ENCODE assay signal across 22 cellular contexts in the genomic region with DNA sequence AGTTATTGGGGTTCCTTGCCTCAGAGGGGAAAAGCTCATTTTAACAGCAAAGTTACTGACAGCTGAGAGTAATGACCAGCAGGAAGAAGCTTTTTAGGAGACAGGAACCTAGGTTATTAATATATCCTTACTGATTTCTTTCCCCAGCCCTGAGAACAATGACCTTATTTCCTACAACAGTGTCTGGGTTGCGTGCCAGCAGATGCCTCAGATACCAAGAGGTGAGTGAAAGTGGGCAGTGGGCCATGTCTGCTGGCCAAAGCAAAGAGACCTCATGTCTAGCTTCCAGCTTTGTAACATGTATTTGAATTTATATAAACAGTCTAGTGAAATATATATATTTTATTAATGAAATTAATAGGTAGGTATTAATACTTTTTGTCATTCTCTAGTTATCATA. TPM values are rescaled to one million over a fixed set of nuclear protein-coding genes. Genes with fewer than 3 reads are reported as not detected.
DNase-seq lines count a peak whose midpoint lies in the region; ATAC-seq and TF ChIP-seq lines count a peak whose summit lies in the region.
"Had no signal": no experiment of that assay in that cellular context is flagged by ENCODE, and none has a peak within 500 bp of the region (broad histone marks: within the 10 kb centered on the region; RNA-seq: fewer than 3 reads in every experiment).

No MANE protein-coding gene starts in this region.

- no peaks in the 10 kb centered on the region for H3K9me3 ChIP-seq in right cardiac atrium (ENCODE audit: control insufficient read depth, low read length)
- H3K9me3 ChIP-seq in skeletal muscle tissue (ENCODE audit: control insufficient read depth in 3 of 3, low read length in 3 of 3) = no peaks in the 10 kb centered on the region
- H3K9me3 ChIP-seq: transverse colon had no signal

- no peak overlapping the region for H3K4me3 ChIP-seq in right cardiac atrium (ENCODE audit: low read length)
- H3K4me3 ChIP-seq in skeletal muscle tissue (ENCODE audit: low read length in 3 of 3) = no peak overlapping the region
- H3K4me3 ChIP-seq: dorsolateral prefrontal cortex, transverse colon had no signal

- H3K27ac ChIP-seq in right cardiac atrium (ENCODE audit: low read length) (peak overlapping the region; percentile 80), skeletal muscle tissue (ENCODE audit: low read depth, low read length) (peak overlapping the region; percentile 54), RWPE1 (no peak overlapping the region)
- H3K27ac ChIP-seq: dorsolateral prefrontal cortex, transverse colon had no signal

- H3K4me1 ChIP-seq in right cardiac atrium (ENCODE audit: control insufficient read depth, insufficient read depth, low read length) = peaks cover 3% of the 10 kb centered on the region
- peaks cover 21 to 24% (median 23%) of the 10 kb centered on the region in 3 donors for H3K4me1 ChIP-seq in skeletal muscle tissue (ENCODE audit: control insufficient read depth in 3 of 3, insufficient read depth in 3 of 3, low read length in 3 of 3)

- no peak for TF ChIP-seq CTCF in RWPE1 (conservative IDR thresholded peaks at IDR 0.05; ENCODE audit: low read depth)

- no peak for ATAC-seq in SK-N-SH treated with all-trans-retinoic acid at 6 μM for 48 hours
- no peak for ATAC-seq in right cardiac atrium
- ATAC-seq in GM21825 (IDR thresholded peaks at IDR 0.05; ENCODE audit: unreplicated experiment) = no peak
- ATAC-seq: left colon, natural killer cell, sciatic nerve had no signal

- intact Hi-C loops in right cardiac atrium (cut with DNase I) = no loop called here

- 58% methylated on average over 1 of the region's 1 CpG for WGBS in right cardiac atrium

- POLR2A ChIA-PET in RWPE1 (lab: Yijun Ruan, JAX; ENCODE audit: low non-redundant PET) = no interaction called here

- H3K27me3 ChIP-seq in right cardiac atrium (ENCODE audit: control insufficient read depth, insufficient read depth) = no peaks in the 10 kb centered on the region
- no peaks in the 10 kb centered on the region for H3K27me3 ChIP-seq in skeletal muscle tissue (ENCODE audit: control insufficient read depth in 3 of 3, insufficient read depth in 3 of 3, low read length in 3 of 3)
- H3K27me3 ChIP-seq: dorsolateral prefrontal cortex, transverse colon had no signal

- H3K9ac ChIP-seq in skeletal muscle tissue (ENCODE audit: low read depth in 1 of 3, low read length in 3 of 3) = peak overlapping the region in 2 of 3 donors; percentile 10 to 28

- DNase-seq in dermis blood vessel endothelial cell (peak; percentile 94), right cardiac atrium (peak; percentile 63 to 84 (median 81)), RWPE1 (ENCODE audit: low spot score) (no peak), NCI-H2227 (lab: John Stamatoyannopoulos, UW; ENCODE audit: unreplicated experiment) (no peak)
- DNase-seq: activated T-cell treated with anti-CD3 and anti-CD28 coated beads, Interleukin-2, amount 50 U/mL, for 24 hours; caudate nucleus; dorsolateral prefrontal cortex; H7; head of caudate nucleus; left colon; natural killer cell; NCI-H1092 treated with DMSO at 0.1 percent for 48 hours; NCI-H2029 treated with DMSO at 0.1 percent for 48 hours; NCI-H446; transverse colon had no signal

- CTCF ChIA-PET in RWPE1 (lab: Yijun Ruan, JAX) = interaction anchor here (0.5 to 1.1 kb wide), 2 partner anchors 95 to 234 kb away, joined by 3 read pairs; no protein-coding TSS in a partner anchor

- H3K36me3 ChIP-seq in skeletal muscle tissue (ENCODE audit: control insufficient read depth in 3 of 3, insufficient read depth in 3 of 3, low read length in 3 of 3) = peaks cover 17 to 46% (median 37%) of the 10 kb centered on the region in 3 donors

TF ChIP-seq in SK-N-SH treated with all-trans-retinoic acid at 6 μM for 48 hours, 23 proteins besides CTCF, POLR2A, EP300 and RAD21:
- TF ChIP-seq ZNF8 (CRISPR knock-in tag; IDR thresholded peaks at IDR 0.05) (no peak), ZNF70 (CRISPR knock-in tag; IDR thresholded peaks at IDR 0.05) (no peak), PPARA (CRISPR knock-in tag; IDR thresholded peaks at IDR 0.05; ENCODE audit: borderline replicate concordance) (no peak), ISL1 (CRISPR knock-in tag; IDR thresholded peaks at IDR 0.05) (peak; percentile 34), ESRRG (CRISPR knock-in tag; IDR thresholded peaks at IDR 0.05) (no peak)
- TF ChIP-seq, protein P1, sequence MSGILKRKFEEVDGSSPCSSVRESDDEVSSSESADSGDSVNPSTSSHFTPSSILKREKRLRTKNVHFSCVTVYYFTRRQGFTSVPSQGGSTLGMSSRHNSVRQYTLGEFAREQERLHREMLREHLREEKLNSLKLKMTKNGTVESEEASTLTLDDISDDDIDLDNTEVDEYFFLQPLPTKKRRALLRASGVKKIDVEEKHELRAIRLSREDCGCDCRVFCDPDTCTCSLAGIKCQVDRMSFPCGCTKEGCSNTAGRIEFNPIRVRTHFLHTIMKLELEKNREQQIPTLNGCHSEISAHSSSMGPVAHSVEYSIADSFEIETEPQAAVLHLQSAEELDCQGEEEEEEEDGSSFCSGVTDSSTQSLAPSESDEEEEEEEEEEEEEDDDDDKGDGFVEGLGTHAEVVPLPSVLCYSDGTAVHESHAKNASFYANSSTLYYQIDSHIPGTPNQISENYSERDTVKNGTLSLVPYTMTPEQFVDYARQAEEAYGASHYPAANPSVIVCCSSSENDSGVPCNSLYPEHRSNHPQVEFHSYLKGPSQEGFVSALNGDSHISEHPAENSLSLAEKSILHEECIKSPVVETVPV (CRISPR knock-in tag; IDR thresholded peaks at IDR 0.05) = no peak

RNA-seq across cellular contexts. Expression of a gene that starts 5.0 kb away (rescaled TPM):
- 151 and 157 TPM in 2 replicates for total RNA-seq in dermis blood vessel endothelial cell
- total RNA-seq in right cardiac atrium = 10 to 100 TPM; 41.4 to 55.6 (median 53.7) TPM
- 45.7 TPM for polyA plus RNA-seq in right cardiac atrium
- 45.4 TPM for total RNA-seq in skeletal muscle tissue

RNA-seq across cellular contexts. Expression of a gene that starts 30.6 kb away (rescaled TPM):
- not detected in 2 replicates for total RNA-seq in dermis blood vessel endothelial cell
- total RNA-seq in right cardiac atrium = not detected
- not detected for polyA plus RNA-seq in right cardiac atrium
- 13.6 TPM for total RNA-seq in skeletal muscle tissue
- total RNA-seq: Daoy, H7, left colon, LHCN-M2, natural killer cell, osteoblast, transverse colon had no signal

RNA-seq across cellular contexts. Expression of a gene that starts 56.8 kb away (rescaled TPM):
- total RNA-seq in dermis blood vessel endothelial cell (21.3 and 21.4 TPM in 2 replicates), right cardiac atrium (10 to 100 TPM in 3 of 4 donors, 1 to 10 TPM in 1; 9.8 to 11.2 (median 10.4) TPM), skeletal muscle tissue (8.4 TPM)
- polyA plus RNA-seq in right cardiac atrium = 7.8 TPM

Comparison
In these comparisons a context has a peak if more than half of its experiments do, and no peak if none do; other contexts are left out.
1. DNase-seq: peak in dermis blood vessel endothelial cell (single experiment) and right cardiac atrium (3 of 3); none in RWPE1 (single experiment) and NCI-H2227 (single experiment).
2. RNA of a gene that starts 30.6 kb away (total RNA-seq): 13.6 TPM in skeletal muscle tissue (single experiment); not detected in dermis blood vessel endothelial cell and not detected in right cardiac atrium; every median in the first group is over 10 times any median in the second.